Comparison of ENCODE assay signal across 1 cellular context in genomic region chr19:37466798-37467607, GRCh38.
A peak's percentile ranks its signal among the peaks of the same experiment; 100 is the strongest.
TF ChIP-seq lines count a peak whose summit lies in the region.

Gene ZNF569 (minus strand): TSS chr19:37467444. CDS start chr19:37444921, 22,523 bp downstream.

TF ChIP-seq in SK-N-SH, 30 proteins besides CTCF, POLR2A, EP300 and RAD21 (continued from another document):
- no peak for TF ChIP-seq IRF3 (IDR thresholded peaks at IDR 0.05; ENCODE audit: low read depth, low read length)
- no peak for TF ChIP-seq FOXM1 (IDR thresholded peaks at IDR 0.05; ENCODE audit: low read depth)
- no peak for TF ChIP-seq RFX5 (IDR thresholded peaks at IDR 0.05; ENCODE audit: low read length)
- TF ChIP-seq NFIC (IDR thresholded peaks at IDR 0.05; ENCODE audit: borderline replicate concordance), result no peak
- peak; percentile 83 for TF ChIP-seq MXI1 (IDR thresholded peaks at IDR 0.05; ENCODE audit: low read depth, low read length)
- no peak for TF ChIP-seq FOXJ3 (CRISPR knock-in tag; IDR thresholded peaks at IDR 0.05)
- no peak; the same call in 1 of the 2 replicates for TF ChIP-seq ZBTB33 (IDR thresholded peaks at IDR 0.05; ENCODE audit: borderline replicate concordance, low read depth)
- no peak; the same call in 1 of the 2 replicates for TF ChIP-seq PBX3 (IDR thresholded peaks at IDR 0.05)
- TF ChIP-seq RXRA (IDR thresholded peaks at IDR 0.05; ENCODE audit: borderline replicate concordance, low read depth), result no peak
- peak; percentile 77 for TF ChIP-seq SIN3A (IDR thresholded peaks at IDR 0.05; ENCODE audit: borderline replicate concordance, low read depth, low read length)
- TF ChIP-seq TEAD4 (IDR thresholded peaks at IDR 0.05; ENCODE audit: borderline replicate concordance, insufficient read depth), result no peak
- TF ChIP-seq TAF1 (IDR thresholded peaks at IDR 0.05; ENCODE audit: borderline replicate concordance, low read depth, low read length), result peak; percentile 89
- peak; percentile 94 for TF ChIP-seq CHD2 (IDR thresholded peaks at IDR 0.05; ENCODE audit: low read length, partially characterized antibody)
- no peak for TF ChIP-seq USF2 (IDR thresholded peaks at IDR 0.05; ENCODE audit: borderline replicate concordance, low read depth, low read length)
- peak; percentile 40 for TF ChIP-seq POLR2AphosphoS5 (IDR thresholded peaks at IDR 0.05; ENCODE audit: low read depth, low read length)
- TF ChIP-seq JUND (IDR thresholded peaks at IDR 0.05), result no peak
